Comparison of ENCODE assay signal across 8 cellular contexts in genomic region chr19:18112989-18113478, GRCh38. TPM values are rescaled to one million over a fixed set of nuclear protein-coding genes. Genes with fewer than 3 reads are reported as not detected.
DNase-seq lines count a peak whose midpoint lies in the region; ATAC-seq, FAIRE-seq and TF ChIP-seq lines count a peak whose summit lies in the region.

No MANE protein-coding gene starts in this region.

- peak overlapping the region; percentile 57 for H3K27ac ChIP-seq in SU-DHL-6 (ENCODE audit: low read depth, low read length)
- H3K27ac ChIP-seq in uterus, result no peak overlapping the region

- TF ChIP-seq POLR2A in NB4 (IDR thresholded peaks at IDR 0.05; ENCODE audit: extremely low read depth, insufficient read length) (no peak), uterus (IDR thresholded peaks at IDR 0.05) (no peak)

- H3K9me3 ChIP-seq in SU-DHL-6 (ENCODE audit: insufficient read depth, low read length), result no peaks in the 10 kb centered on the region
- no peaks in the 10 kb centered on the region for H3K9me3 ChIP-seq in uterus

- H3K9me3 Mint-ChIP-seq in activated naive CD4-positive, alpha-beta T cell treated with anti-CD3 and anti-CD28 coated beads, Interleukin-2, amount 50 U/mL, for 72 hours, result no peaks in the 10 kb centered on the region

- DNase-seq in NB4 (ENCODE audit: low read depth) (peak; percentile 85), glomerular visceral epithelial cell (ENCODE audit: extremely low spot score) (peak; percentile 81), posterior cingulate gyrus (peak; percentile 77 to 98 (median 90)), uterus (peak; percentile 77 to 84)
- peak in 1 of 2 donors; percentile 85 for DNase-seq in activated naive CD4-positive, alpha-beta T cell treated with anti-CD3 and anti-CD28 coated beads, Interleukin-2, amount 50 U/mL, for 72 hours (ENCODE audit: low spot score in 2 of 2)

- no peaks in the 10 kb centered on the region for H4K20me1 ChIP-seq in SU-DHL-6 (ENCODE audit: low read depth, low read length)

- TF ChIP-seq CTCF in NB4 (IDR thresholded peaks at IDR 0.05; ENCODE audit: low read depth, low read length) (peak; percentile 95), SU-DHL-6 (IDR thresholded peaks at IDR 0.05; ENCODE audit: insufficient read depth, low read length, poor library complexity, severe bottlenecking) (peak; percentile 78), uterus (IDR thresholded peaks at IDR 0.05) (peak; percentile 83 to 92 (median 86))

- no peak overlapping the region for H3K4me2 ChIP-seq in SU-DHL-6 (ENCODE audit: low read depth, low read length, poor library complexity, severe bottlenecking)

- H3K27me3 ChIP-seq in SU-DHL-6 (ENCODE audit: low read length) (no peaks in the 10 kb centered on the region), uterus (peaks cover 0 to 12% of the 10 kb centered on the region in 2 donors)

- peak; percentile 43 to 54 for ATAC-seq in activated naive CD4-positive, alpha-beta T cell treated with anti-CD3 and anti-CD28 coated beads, Interleukin-2, amount 50 U/mL, for 72 hours
- ATAC-seq in HG03565 (IDR thresholded peaks at IDR 0.05; ENCODE audit: unreplicated experiment), result no peak

- peak overlapping the region; percentile 15; the same call in 1 of the 2 replicates for H3K9ac ChIP-seq in SU-DHL-6 (ENCODE audit: low read length)

- H3K36me3 ChIP-seq in SU-DHL-6 (ENCODE audit: low read length), result no peaks in the 10 kb centered on the region
- H3K36me3 ChIP-seq in uterus, result no peaks in the 10 kb centered on the region

- no peak overlapping the region for H3K27ac Mint-ChIP-seq in activated naive CD4-positive, alpha-beta T cell treated with anti-CD3 and anti-CD28 coated beads, Interleukin-2, amount 50 U/mL, for 72 hours

- peaks cover 22% of the 10 kb centered on the region; the same call in 1 of the 2 replicates for H3F3A ChIP-seq in SU-DHL-6 (ENCODE audit: insufficient read depth)

- peak; percentile 93 for FAIRE-seq in G401.6 (lab: Jason Lieb, UNC)

- no peaks in the 10 kb centered on the region for H3K9me2 ChIP-seq in SU-DHL-6 (replicated peaks; ENCODE audit: insufficient read depth, low read length)

- H3K4me3 ChIP-seq in NB4 (ENCODE audit: low read depth, low read length) (no peak overlapping the region), SU-DHL-6 (ENCODE audit: insufficient read depth, low read length, poor library complexity, severe bottlenecking) (no peak overlapping the region), uterus (no peak overlapping the region)

- no peaks in the 10 kb centered on the region for H3K36me3 Mint-ChIP-seq in activated naive CD4-positive, alpha-beta T cell treated with anti-CD3 and anti-CD28 coated beads, Interleukin-2, amount 50 U/mL, for 72 hours

- intact Hi-C loops in posterior cingulate gyrus (cut with DNase I) (loop anchor here (2.0 to 5.0 kb wide), 2 partner anchors 48 to 139 kb away; no protein-coding TSS in a partner anchor), uterus (cut with DNase I; ENCODE audit: low total_unique reads) (loop anchor here (10.0 kb wide), 1 partner anchor 132 kb away; no protein-coding TSS in a partner anchor)

- H3K4me1 ChIP-seq in uterus, result peaks cover 0 to 18% of the 10 kb centered on the region in 2 donors

- H3K79me2 ChIP-seq in SU-DHL-6 (ENCODE audit: insufficient read depth, low read length), result peaks cover 5% of the 10 kb centered on the region; the same call in 1 of the 2 replicates

- H2AFZ ChIP-seq in SU-DHL-6 (ENCODE audit: low read depth, low read length, severe bottlenecking), result no peak overlapping the region

RNA-seq across cellular contexts. Expression of gene MAST3, which starts 15.5 kb away (rescaled TPM):
- 10 to 100 TPM; 19.5 to 54.6 TPM for total RNA-seq in activated naive CD4-positive, alpha-beta T cell treated with anti-CD3 and anti-CD28 coated beads, Interleukin-2, amount 50 U/mL, for 72 hours
- 10 to 100 TPM in 1 of 4 donors, 1 to 10 TPM in 2, under 1 TPM in 1; 0.59 to 22.5 (median 3.8) TPM for total RNA-seq in uterus

RNA-seq across cellular contexts. Expression of gene IL12RB1, which starts 26.3 kb away (rescaled TPM):
- 10 to 100 TPM; 14.6 to 25.0 TPM for total RNA-seq in activated naive CD4-positive, alpha-beta T cell treated with anti-CD3 and anti-CD28 coated beads, Interleukin-2, amount 50 U/mL, for 72 hours
- 1 to 10 TPM in 1 of 4 donors, under 1 TPM in 2, not detected in 1; 0.41 to 6.5 (median 0.61) TPM for total RNA-seq in uterus

RNA-seq across cellular contexts. Expression of gene PIK3R2, which starts 39.9 kb away (rescaled TPM):
- 10 to 100 TPM; 13.6 to 18.3 TPM for total RNA-seq in activated naive CD4-positive, alpha-beta T cell treated with anti-CD3 and anti-CD28 coated beads, Interleukin-2, amount 50 U/mL, for 72 hours
- total RNA-seq in uterus, result 10 to 100 TPM; 17.2 to 39.4 (median 29.7) TPM
